In genomic region chr10:101031128-101031795, GRCh38 we compare ENCODE assay signal across 8 cellular contexts. TPM values are rescaled to one million over a fixed set of nuclear protein-coding genes. Genes with fewer than 3 reads are reported as not detected.
A peak's percentile ranks its signal among the peaks of the same experiment; 100 is the strongest.
DNase-seq lines count a peak whose midpoint lies in the region; ATAC-seq and TF ChIP-seq lines count a peak whose summit lies in the region.

PDZD7 (minus strand) TSS chr10:101031129; CDS start chr10:101030219, 910 bp downstream.
SFXN3 (plus strand) TSS chr10:101031234; CDS start chr10:101034695, 3,461 bp downstream.

- under 1% methylated on average over 38 of the region's 38 CpGs for WGBS in right cardiac atrium

- H3K27me3 Mint-ChIP-seq in T-helper 2 cell treated with Interferon-gamma antibody and Interleukin-4, amounts not matched to agents 5 μg/mL and 100 μg/mL, for 36 hours (ENCODE audit: low read depth) = peaks cover 19% of the 10 kb centered on the region

- TF ChIP-seq CTCF in GM12875 (IDR thresholded peaks at IDR 0.05; ENCODE audit: borderline replicate concordance, insufficient read depth, low read depth, low read length) = no peak
- TF ChIP-seq CTCF in uterus (IDR thresholded peaks at IDR 0.05) = peak in 1 of 4 experiments; percentile 23

- H3K36me3 Mint-ChIP-seq in T-helper 2 cell treated with Interferon-gamma antibody and Interleukin-4, amounts not matched to agents 5 μg/mL and 100 μg/mL, for 36 hours (ENCODE audit: low read depth) = peaks cover 8% of the 10 kb centered on the region

- H3K4me1 Mint-ChIP-seq in T-helper 2 cell treated with Interferon-gamma antibody and Interleukin-4, amounts not matched to agents 5 μg/mL and 100 μg/mL, for 36 hours (ENCODE audit: low read depth) = peaks cover 20% of the 10 kb centered on the region

- H3K27me3 ChIP-seq in right cardiac atrium (ENCODE audit: control insufficient read depth, insufficient read depth) (no peaks in the 10 kb centered on the region), uterus (no peaks in the 10 kb centered on the region)

- ATAC-seq in HG02852 (IDR thresholded peaks at IDR 0.05; ENCODE audit: unreplicated experiment) = peak; percentile 91
- ATAC-seq in right cardiac atrium = peak; percentile 88 to 92

- no peaks in the 10 kb centered on the region for H3K36me3 ChIP-seq in uterus

- intact Hi-C loops in right cardiac atrium (cut with DNase I) = no loop called here
- intact Hi-C loops in uterus (cut with DNase I; ENCODE audit: low total_unique reads) = no loop called here

- peak; percentile 77 for DNase-seq in NCI-H1694 (lab: John Stamatoyannopoulos, UW)
- DNase-seq in T-helper 2 cell treated with Interferon-gamma antibody and Interleukin-4, amounts not matched to agents 5 μg/mL and 100 μg/mL, for 36 hours (ENCODE audit: low spot score) = peak; percentile 96
- DNase-seq in anterior cingulate cortex (lab: John Stamatoyannopoulos, UW) = peak; percentile 51 to 98 (median 92)
- peak; percentile 97 to 99 (median 99) for DNase-seq in right cardiac atrium
- peak; percentile 95 for DNase-seq in putamen (ENCODE audit: low spot score)
- DNase-seq in uterus = peak; percentile 96

- H3K27ac ChIP-seq in right cardiac atrium (ENCODE audit: low read length) (peak within 1 kb of the TSS; percentile 80), uterus (peak within 1 kb of the TSS; percentile 94 to 98)

- H3K9me3 Mint-ChIP-seq in T-helper 2 cell treated with Interferon-gamma antibody and Interleukin-4, amounts not matched to agents 5 μg/mL and 100 μg/mL, for 36 hours = no peaks in the 10 kb centered on the region

- H3K4me3 ChIP-seq in GM12875 (ENCODE audit: low read depth, low read length) = peak within 1 kb of the TSS; percentile 44
- peak within 1 kb of the TSS; percentile 60 for H3K4me3 ChIP-seq in right cardiac atrium (ENCODE audit: low read length)
- peak within 1 kb of the TSS; percentile 61 to 73 for H3K4me3 ChIP-seq in uterus

- peak within 1 kb of the TSS; percentile 95 for H3K27ac Mint-ChIP-seq in T-helper 2 cell treated with Interferon-gamma antibody and Interleukin-4, amounts not matched to agents 5 μg/mL and 100 μg/mL, for 36 hours

- H3K9me3 ChIP-seq in right cardiac atrium (ENCODE audit: control insufficient read depth, low read length) = no peaks in the 10 kb centered on the region
- no peaks in the 10 kb centered on the region for H3K9me3 ChIP-seq in uterus

- peak within 1 kb of the TSS; percentile 90 for H3K4me3 Mint-ChIP-seq in T-helper 2 cell treated with Interferon-gamma antibody and Interleukin-4, amounts not matched to agents 5 μg/mL and 100 μg/mL, for 36 hours

- peak; percentile 68 to 82 for TF ChIP-seq POLR2A in uterus (IDR thresholded peaks at IDR 0.05)

- H3K4me1 ChIP-seq in right cardiac atrium (ENCODE audit: control insufficient read depth, insufficient read depth, low read length) (peaks cover 2% of the 10 kb centered on the region), uterus (peaks cover 0 to 10% of the 10 kb centered on the region in 2 donors)

RNA-seq across cellular contexts. Expression of gene PDZD7, which starts in this region (rescaled TPM):
- total RNA-seq in right cardiac atrium (under 1 TPM; 0.33 to 0.94 (median 0.83) TPM), uterus (1 to 10 TPM in 1 of 4 donors, under 1 TPM in 2, not detected in 1; under 0.01 to 1.3 (median 0.61) TPM)
- 0.41 TPM for polyA plus RNA-seq in right cardiac atrium

RNA-seq across cellular contexts. Expression of gene SFXN3, which starts in this region (rescaled TPM):
- total RNA-seq in right cardiac atrium (10 to 100 TPM; 21.1 to 28.1 (median 24.7) TPM), uterus (100 to 1,000 TPM in 1 of 4 donors, 10 to 100 TPM in 3; 34.6 to 161 (median 58.1) TPM)
- polyA plus RNA-seq in right cardiac atrium = 18.0 TPM

Comparison
In these comparisons a context has a peak if more than half of its experiments do, and no peak if none do; other contexts are left out.
1. Peak in every context shown above with its lines: DNase-seq, ATAC-seq, H3K4me3 ChIP-seq and H3K27ac ChIP-seq.